Comparison of ENCODE assay signal across 1 cellular context in genomic region chr2:137797630-137798029, GRCh38.
TF ChIP-seq lines count a peak whose summit lies in the region.

No MANE protein-coding gene starts in this region.

TF ChIP-seq in GM23338, 12 proteins besides CTCF, POLR2A, EP300 and RAD21 (continued from another document):
- no peak for TF ChIP-seq ETS1 (IDR thresholded peaks at IDR 0.05)
